In genomic region chr4:110793381-110793801, GRCh38 we compare ENCODE assay signal across 1 cellular context.
TF ChIP-seq lines count a peak whose summit lies in the region.

No MANE protein-coding gene starts in this region.

TF ChIP-seq in GM23338, 12 proteins besides CTCF, POLR2A, EP300 and RAD21 (continued from another document):
- TF ChIP-seq ZNF462 (CRISPR knock-in tag; IDR thresholded peaks at IDR 0.05): no peak
- TF ChIP-seq JUNB (IDR thresholded peaks at IDR 0.05; ENCODE audit: unreplicated experiment): no peak
